ENCODE assay signal across 8 cellular contexts in genomic region chr13:41263261-41263971, GRCh38. TPM values are rescaled to one million over a fixed set of nuclear protein-coding genes. Genes with fewer than 3 reads are reported as not detected.
DNase-seq lines count a peak whose midpoint lies in the region; ATAC-seq and TF ChIP-seq lines count a peak whose summit lies in the region.

A gene with protein sequence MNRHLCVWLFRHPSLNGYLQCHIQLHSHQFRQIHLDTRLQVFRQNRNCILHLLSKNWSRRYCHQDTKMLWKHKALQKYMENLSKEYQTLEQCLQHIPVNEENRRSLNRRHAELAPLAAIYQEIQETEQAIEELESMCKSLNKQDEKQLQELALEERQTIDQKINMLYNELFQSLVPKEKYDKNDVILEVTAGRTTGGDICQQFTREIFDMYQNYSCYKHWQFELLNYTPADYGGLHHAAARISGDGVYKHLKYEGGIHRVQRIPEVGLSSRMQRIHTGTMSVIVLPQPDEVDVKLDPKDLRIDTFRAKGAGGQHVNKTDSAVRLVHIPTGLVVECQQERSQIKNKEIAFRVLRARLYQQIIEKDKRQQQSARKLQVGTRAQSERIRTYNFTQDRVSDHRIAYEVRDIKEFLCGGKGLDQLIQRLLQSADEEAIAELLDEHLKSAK (minus strand): TSS chr13:41263576. CDS start chr13:41260907, 2,669 bp downstream.

- peak; percentile 94 for ATAC-seq in CD4-positive, CD25-positive, alpha-beta regulatory T cell (ENCODE audit: low read depth in 2 of 2)
- ATAC-seq in GM19438 (IDR thresholded peaks at IDR 0.05; ENCODE audit: low read depth, unreplicated experiment) (peak; percentile 97), HG03571 (IDR thresholded peaks at IDR 0.05; ENCODE audit: unreplicated experiment) (peak; percentile 91), lung (ENCODE audit: insufficient read depth, low FRiP score) (peak; percentile 93)

- CTCF ChIA-PET in activated CD4-positive, alpha-beta memory T cell treated with anti-CD3 and anti-CD28 coated beads, Interleukin-2, amount 10 ng/mL, durations not matched to agents 7 days and 5 days (lab: Charles Lee): interaction anchor here (0.6 to 1.2 kb wide), 2 partner anchors 73 to 209 kb away, joined by 3 read pairs; no protein-coding TSS in a partner anchor

- peaks cover 11% of the 10 kb centered on the region for H3K36me3 ChIP-seq in CD4-positive, CD25-positive, alpha-beta regulatory T cell (ENCODE audit: control insufficient read depth, insufficient read depth, low read length)
- H3K36me3 ChIP-seq in lung (ENCODE audit: control insufficient read depth in 2 of 2, insufficient read depth in 2 of 2, low read length in 2 of 2): peaks cover 5 to 6% of the 10 kb centered on the region in 2 donors

- WGBS in lung, 2 donors: 0 to 1% methylated on average over 32 of the region's 32 CpGs

- peaks cover 0 to 5% (median 2%) of the 10 kb centered on the region in 7 donors for H3K9me3 Mint-ChIP-seq in CD4-positive, CD25-positive, alpha-beta regulatory T cell
- peaks cover 8% of the 10 kb centered on the region for H3K9me3 Mint-ChIP-seq in activated CD4-positive, alpha-beta memory T cell treated with anti-CD3 and anti-CD28 coated beads, Interleukin-2, amount 10 ng/mL, durations not matched to agents 7 days and 5 days

- no peaks in the 10 kb centered on the region for H3K27me3 Mint-ChIP-seq in CD4-positive, CD25-positive, alpha-beta regulatory T cell
- no peaks in the 10 kb centered on the region for H3K27me3 Mint-ChIP-seq in activated CD4-positive, alpha-beta memory T cell treated with anti-CD3 and anti-CD28 coated beads, Interleukin-2, amount 10 ng/mL, durations not matched to agents 7 days and 5 days

- H3K27ac Mint-ChIP-seq in CD4-positive, CD25-positive, alpha-beta regulatory T cell: peak within 1 kb of the TSS; percentile 95 to 98 (median 95)
- peak within 1 kb of the TSS; percentile 83 for H3K27ac Mint-ChIP-seq in activated CD4-positive, alpha-beta memory T cell treated with anti-CD3 and anti-CD28 coated beads, Interleukin-2, amount 10 ng/mL, durations not matched to agents 7 days and 5 days

- POLR2A ChIA-PET in activated CD4-positive, alpha-beta memory T cell treated with anti-CD3 and anti-CD28 coated beads, Interleukin-2, amount 10 ng/mL, durations not matched to agents 7 days and 5 days (lab: Charles Lee): interaction anchor here (0.6 to 2.5 kb wide), 16 partner anchors 9 to 202 kb away, joined by 3 to 13 read pairs (median 4); partner anchors contain the start of genes KBTBD6, NAA16 and WBP4

- peaks cover 6 to 7% of the 10 kb centered on the region in 2 experiments for H3K9me3 ChIP-seq in CD4-positive, CD25-positive, alpha-beta regulatory T cell (ENCODE audit: control insufficient read depth in 2 of 2, low read length in 2 of 2)
- peaks cover 0 to 3% of the 10 kb centered on the region in 2 donors for H3K9me3 ChIP-seq in lung (ENCODE audit: control insufficient read depth in 2 of 2, insufficient read depth in 1 of 2, low read length in 1 of 2)

- peaks cover 11% of the 10 kb centered on the region for H3K36me3 Mint-ChIP-seq in CD4-positive, CD25-positive, alpha-beta regulatory T cell
- peaks cover 25% of the 10 kb centered on the region for H3K36me3 Mint-ChIP-seq in activated CD4-positive, alpha-beta memory T cell treated with anti-CD3 and anti-CD28 coated beads, Interleukin-2, amount 10 ng/mL, durations not matched to agents 7 days and 5 days (ENCODE audit: low read depth)

- H3K4me1 ChIP-seq in CD4-positive, CD25-positive, alpha-beta regulatory T cell (ENCODE audit: control insufficient read depth, insufficient read depth, low read length, poor library complexity, severe bottlenecking): peaks cover 13% of the 10 kb centered on the region
- peaks cover 0 to 3% of the 10 kb centered on the region in 2 donors for H3K4me1 ChIP-seq in lung (ENCODE audit: control insufficient read depth in 2 of 2, insufficient read depth in 2 of 2, low read length in 2 of 2)

- no peak for TF ChIP-seq CTCF in lung (IDR thresholded peaks at IDR 0.05; ENCODE audit: control extremely low read depth, extremely low read depth)

- peak within 1 kb of the TSS; percentile 88 for H3K27ac ChIP-seq in CD4-positive, CD25-positive, alpha-beta regulatory T cell (ENCODE audit: insufficient read depth, low read length, poor library complexity, severe bottlenecking)
- peak within 1 kb of the TSS; percentile 83 to 92 for H3K27ac ChIP-seq in lung (ENCODE audit: low read depth in 1 of 2, low read length in 1 of 2)

- H3K4me3 ChIP-seq in CD4-positive, CD25-positive, alpha-beta regulatory T cell (ENCODE audit: low read depth, low read length): peak within 1 kb of the TSS; percentile 82
- peak within 1 kb of the TSS; percentile 83 for H3K4me3 ChIP-seq in lung

- H3K27me3 ChIP-seq in CD4-positive, CD25-positive, alpha-beta regulatory T cell (ENCODE audit: control insufficient read depth, insufficient read depth, low read length): no peaks in the 10 kb centered on the region
- H3K27me3 ChIP-seq in lung (ENCODE audit: control insufficient read depth, insufficient read depth): no peaks in the 10 kb centered on the region

- H3K4me3 Mint-ChIP-seq in CD4-positive, CD25-positive, alpha-beta regulatory T cell: peak within 1 kb of the TSS; percentile 89 to 97 (median 95)
- H3K4me3 Mint-ChIP-seq in activated CD4-positive, alpha-beta memory T cell treated with anti-CD3 and anti-CD28 coated beads, Interleukin-2, amount 10 ng/mL, durations not matched to agents 7 days and 5 days: peak within 1 kb of the TSS; percentile 88

- peak; percentile 72 to 91 (median 88) for DNase-seq in CD4-positive, CD25-positive, alpha-beta regulatory T cell
- DNase-seq in NCI-H774 (lab: John Stamatoyannopoulos, UW): peak; percentile 45
- DNase-seq in activated CD4-positive, alpha-beta memory T cell treated with anti-CD3 and anti-CD28 coated beads, Interleukin-2, amount 10 ng/mL, durations not matched to agents 7 days and 5 days: peak; percentile 84
- peak; percentile 80 for DNase-seq in ecto neural progenitor cell (ENCODE audit: low spot score)
- peak; percentile 83 for DNase-seq in lung (ENCODE audit: low spot score)
- DNase-seq in stimulated activated CD4-positive, alpha-beta T cell treated with anti-CD3 and anti-CD28 coated beads, TNF-alpha, amount 100 ng/mL, for 4 hours (ENCODE audit: low read depth in 3 of 3): peak; percentile 56 to 69 (median 68)

- H3K4me1 Mint-ChIP-seq in CD4-positive, CD25-positive, alpha-beta regulatory T cell: peaks cover 4 to 26% (median 18%) of the 10 kb centered on the region in 4 donors
- H3K4me1 Mint-ChIP-seq in activated CD4-positive, alpha-beta memory T cell treated with anti-CD3 and anti-CD28 coated beads, Interleukin-2, amount 10 ng/mL, durations not matched to agents 7 days and 5 days: peaks cover 25% of the 10 kb centered on the region

RNA-seq across cellular contexts. Expression of the gene that starts here (rescaled TPM):
- total RNA-seq in CD4-positive, CD25-positive, alpha-beta regulatory T cell: 22.2 TPM
- polyA plus RNA-seq in CD4-positive, CD25-positive, alpha-beta regulatory T cell: 10 to 100 TPM in 3 of 4 donors, 1 to 10 TPM in 1; 7.3 to 14.2 (median 12.3) TPM
- 10 to 100 TPM; 17.9 to 20.0 TPM for total RNA-seq in activated CD4-positive, alpha-beta memory T cell treated with anti-CD3 and anti-CD28 coated beads, Interleukin-2, amount 10 ng/mL, durations not matched to agents 7 days and 5 days
- 10 to 100 TPM in 1 of 2 donors, 1 to 10 TPM in 1; 7.8 to 22.0 TPM for total RNA-seq in lung
- polyA plus RNA-seq in lung: 1 to 10 TPM; 6.7 to 9.4 TPM

Comparison
In these comparisons a context has a peak if more than half of its experiments do, and no peak if none do; other contexts are left out.
1. Peak in every context shown above with its lines: DNase-seq, ATAC-seq, H3K4me3 ChIP-seq and H3K27ac ChIP-seq.